ENCODE assay signal across 18 cellular contexts in the genomic region with DNA sequence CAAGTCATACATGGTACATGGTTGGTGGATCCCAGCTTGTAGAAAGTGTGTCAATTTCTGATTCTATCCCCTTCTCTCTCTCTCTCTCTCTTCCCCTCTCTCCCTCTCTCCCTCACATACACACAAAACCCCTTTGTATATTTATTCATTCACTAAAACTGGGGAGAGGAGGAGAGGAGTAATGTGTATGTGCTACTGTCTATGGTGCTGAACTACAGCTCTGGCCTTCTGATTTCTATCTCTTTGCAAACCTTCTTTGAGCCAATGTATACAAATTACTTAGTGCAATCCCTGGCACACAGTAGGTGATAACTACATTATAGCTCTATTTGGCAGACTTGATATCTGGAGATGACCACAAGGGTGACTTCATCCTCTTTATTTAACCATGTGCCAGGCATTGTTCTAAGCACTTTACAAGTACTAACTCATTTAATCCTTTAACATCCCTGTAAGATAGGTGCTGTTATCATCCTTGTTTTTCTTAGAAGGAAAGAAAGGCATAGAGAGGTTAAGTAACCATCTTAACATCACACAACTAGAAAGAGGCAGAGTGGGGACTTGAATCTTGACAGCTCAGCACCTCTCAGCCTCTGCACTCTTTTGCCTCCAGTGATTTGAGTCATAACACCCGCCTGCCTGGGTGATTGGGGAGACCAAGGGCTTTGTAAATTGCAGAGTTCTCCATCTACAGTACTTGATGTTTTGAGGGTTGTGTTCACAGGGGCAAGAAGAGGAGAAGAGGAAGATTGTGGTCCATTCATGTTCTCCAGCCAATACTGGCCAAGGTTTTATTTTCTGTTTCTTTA. TPM values are rescaled to one million over a fixed set of nuclear protein-coding genes. Genes with fewer than 3 reads are reported as not detected.
"Had no signal": no experiment of that assay in that cellular context is flagged by ENCODE, and none has a peak within 500 bp of the region (broad histone marks: within the 10 kb centered on the region; RNA-seq: fewer than 3 reads in every experiment).

No MANE protein-coding gene starts in this region.

- ATAC-seq: left cardiac atrium; naive thymus-derived CD4-positive, alpha-beta T cell; stimulated activated naive B cell treated with anti-CD40 and anti-IgM and Interleukin-4, amounts not matched to agents 10 μg/mL and 1 μg/mL and 100 μg/mL, for 72 hours had no signal

- H3K36me3 Mint-ChIP-seq: activated naive CD4-positive, alpha-beta T cell treated with anti-CD3 and anti-CD28 coated beads, Interleukin-2, amount 50 U/mL, for 24 hours; immature natural killer cell; naive thymus-derived CD4-positive, alpha-beta T cell; stimulated activated naive B cell treated with anti-CD40 and anti-IgM and Interleukin-4, amounts not matched to agents 10 μg/mL and 1 μg/mL and 100 μg/mL, for 72 hours had no signal

- H3K4me3 ChIP-seq: heart left ventricle, lung, thyroid gland had no signal

- H3K9me3 ChIP-seq: heart left ventricle, thyroid gland had no signal

- DNase-seq: activated CD4-positive, alpha-beta memory T cell treated with anti-CD3 and anti-CD28 coated beads, Interleukin-2, amount 10 ng/mL, durations not matched to agents 7 days and 5 days; activated CD4-positive, alpha-beta T cell treated with anti-CD3 and anti-CD28 coated beads for 4 hours; activated T-cell treated with anti-CD3 and anti-CD28 coated beads, Interleukin-2, amount 50 U/mL, for 24 hours; cortex of kidney; effector CD8-positive, alpha-beta T cell; heart left ventricle; immature natural killer cell; left cardiac atrium; naive thymus-derived CD4-positive, alpha-beta T cell; posterior cingulate gyrus; stimulated activated CD4-positive, alpha-beta T cell treated with anti-CD3 and anti-CD28 coated beads, Interleukin-2, amount 100 ng/mL, for 48 hours; stimulated activated naive B cell treated with anti-CD40 and anti-IgM and Interleukin-4, amounts not matched to agents 10 μg/mL and 1 μg/mL and 100 μg/mL, for 72 hours; thyroid gland had no signal

- H3K4me1 Mint-ChIP-seq: activated CD4-positive, alpha-beta memory T cell treated with anti-CD3 and anti-CD28 coated beads, Interleukin-2, amount 10 ng/mL, durations not matched to agents 7 days and 5 days; activated naive CD4-positive, alpha-beta T cell treated with anti-CD3 and anti-CD28 coated beads, Interleukin-2, amount 50 U/mL, for 24 hours; immature natural killer cell had no signal

- H3K27ac Mint-ChIP-seq: activated CD4-positive, alpha-beta memory T cell treated with anti-CD3 and anti-CD28 coated beads, Interleukin-2, amount 10 ng/mL, durations not matched to agents 7 days and 5 days; activated naive CD4-positive, alpha-beta T cell treated with anti-CD3 and anti-CD28 coated beads, Interleukin-2, amount 50 U/mL, for 24 hours; activated T-cell treated with anti-CD3 and anti-CD28 coated beads, Interleukin-2, amount 50 U/mL, for 24 hours; immature natural killer cell; naive thymus-derived CD4-positive, alpha-beta T cell; stimulated activated naive B cell treated with anti-CD40 and anti-IgM and Interleukin-4, amounts not matched to agents 10 μg/mL and 1 μg/mL and 100 μg/mL, for 72 hours had no signal

- H3K9me3 Mint-ChIP-seq: activated CD4-positive, alpha-beta memory T cell treated with anti-CD3 and anti-CD28 coated beads, Interleukin-2, amount 10 ng/mL, durations not matched to agents 7 days and 5 days; activated naive CD4-positive, alpha-beta T cell treated with anti-CD3 and anti-CD28 coated beads, Interleukin-2, amount 50 U/mL, for 24 hours; activated T-cell treated with anti-CD3 and anti-CD28 coated beads, Interleukin-2, amount 50 U/mL, for 24 hours; central memory CD8-positive, alpha-beta T cell; immature natural killer cell; stimulated activated naive B cell treated with anti-CD40 and anti-IgM and Interleukin-4, amounts not matched to agents 10 μg/mL and 1 μg/mL and 100 μg/mL, for 72 hours had no signal

- H3K27me3 ChIP-seq: thyroid gland had no signal

- H3K27ac ChIP-seq: heart left ventricle, thyroid gland had no signal

- H3K36me3 ChIP-seq: heart left ventricle, thyroid gland had no signal

- H3K4me3 Mint-ChIP-seq: activated CD4-positive, alpha-beta memory T cell treated with anti-CD3 and anti-CD28 coated beads, Interleukin-2, amount 10 ng/mL, durations not matched to agents 7 days and 5 days; activated naive CD4-positive, alpha-beta T cell treated with anti-CD3 and anti-CD28 coated beads, Interleukin-2, amount 50 U/mL, for 24 hours; activated T-cell treated with anti-CD3 and anti-CD28 coated beads, Interleukin-2, amount 50 U/mL, for 24 hours; central memory CD8-positive, alpha-beta T cell; immature natural killer cell; naive thymus-derived CD4-positive, alpha-beta T cell; stimulated activated naive B cell treated with anti-CD40 and anti-IgM and Interleukin-4, amounts not matched to agents 10 μg/mL and 1 μg/mL and 100 μg/mL, for 72 hours had no signal

- H3K4me1 ChIP-seq: heart left ventricle, thyroid gland had no signal

RNA-seq across cellular contexts. Expression of gene RPH3A, which starts 21.3 kb away (rescaled TPM):
- total RNA-seq: activated CD4-positive, alpha-beta memory T cell treated with anti-CD3 and anti-CD28 coated beads, Interleukin-2, amount 10 ng/mL, durations not matched to agents 7 days and 5 days; skeletal muscle tissue; T-helper 1 cell treated with Interleukin-12 subunit alpha and Interleukin-12 subunit beta and Interleukin-4 antibody, amounts not matched to agents 30 ng/mL and 1 ng/mL, for 36 hours; thyroid gland had no signal
- polyA plus RNA-seq: heart left ventricle; immature natural killer cell; naive thymus-derived CD4-positive, alpha-beta T cell had no signal
